ENCODE assay signal across 10 cellular contexts in genomic region chr12:1575799-1576401, GRCh38. TPM values are rescaled to one million over a fixed set of nuclear protein-coding genes. Genes with fewer than 3 reads are reported as not detected.
DNase-seq lines count a peak whose midpoint lies in the region; ATAC-seq, FAIRE-seq and TF ChIP-seq lines count a peak whose summit lies in the region.
"Had no signal": no experiment of that assay in that cellular context is flagged by ENCODE, and none has a peak within 500 bp of the region (broad histone marks: within the 10 kb centered on the region; RNA-seq: fewer than 3 reads in every experiment).

No MANE protein-coding gene starts in this region.

- intact Hi-C loops in spleen (cut with DNase I; ENCODE audit: low total_unique reads) = no loop called here

- no peaks in the 10 kb centered on the region for H3K9me3 Mint-ChIP-seq in astrocyte (ENCODE audit: unreplicated experiment)

- FAIRE-seq in astrocyte (lab: Jason Lieb, UNC) = no peak

- H3K27ac ChIP-seq in astrocyte (ENCODE audit: low read depth, low read length) (no peak overlapping the region), right atrium auricular region (peak overlapping the region; percentile 61 to 64), spleen (peak overlapping the region in 7 of 8 donors; percentile 5 to 59 (median 44))

- ATAC-seq in HG02759 (IDR thresholded peaks at IDR 0.05; ENCODE audit: unreplicated experiment) (no peak), HG02973 (IDR thresholded peaks at IDR 0.05; ENCODE audit: unreplicated experiment) (no peak)

- TF ChIP-seq CTCF in astrocyte (IDR thresholded peaks at IDR 0.05; ENCODE audit: insufficient read depth, low read depth, low read length) = no peak
- TF ChIP-seq CTCF in right atrium auricular region (IDR thresholded peaks at IDR 0.05) = no peak
- TF ChIP-seq CTCF in spleen (IDR thresholded peaks at IDR 0.05 in 8 of 11, conservative IDR thresholded peaks at IDR 0.05 in 3 of 11) = no peak

- no peak overlapping the region for H3K9ac ChIP-seq in astrocyte (ENCODE audit: low read length)

- H3K4me1 ChIP-seq in astrocyte (ENCODE audit: insufficient read depth, low read length) (peaks cover 27% of the 10 kb centered on the region), right atrium auricular region (peaks cover 0 to 33% of the 10 kb centered on the region in 2 donors), spleen (peaks cover 0 to 28% (median 7%) of the 10 kb centered on the region in 6 donors)

- H3K27me3 ChIP-seq in astrocyte (ENCODE audit: insufficient read depth, low read length) (no peaks in the 10 kb centered on the region), right atrium auricular region (no peaks in the 10 kb centered on the region), spleen (replicated peaks in 1 of 7) (no peaks in the 10 kb centered on the region)

- H3K79me2 ChIP-seq in astrocyte (ENCODE audit: insufficient read depth, low read length) = peaks cover 51% of the 10 kb centered on the region

- peaks cover 12% of the 10 kb centered on the region for H3K36me3 Mint-ChIP-seq in astrocyte (ENCODE audit: low read depth, unreplicated experiment)

- H3K27me3 Mint-ChIP-seq in astrocyte (ENCODE audit: low read depth, unreplicated experiment) = no peaks in the 10 kb centered on the region

- no peak overlapping the region for H3K4me3 ChIP-seq in astrocyte (ENCODE audit: insufficient read depth, low read depth, low read length)
- H3K4me3 ChIP-seq in right atrium auricular region = peak overlapping the region in 1 of 2 donors; percentile 18
- no peak overlapping the region for H3K4me3 ChIP-seq in spleen

- WGBS in spleen, 5 donors = 21 to 41% (median 31%) methylated on average over 12 of the region's 12 CpGs

- H3K27ac Mint-ChIP-seq in astrocyte (ENCODE audit: unreplicated experiment) = peak overlapping the region; percentile 73

- H3K4me3 Mint-ChIP-seq in astrocyte (ENCODE audit: unreplicated experiment) = no peak overlapping the region

- H3K9me3 ChIP-seq in astrocyte (ENCODE audit: insufficient read depth, low read depth, low read length) (no peaks in the 10 kb centered on the region), right atrium auricular region (no peaks in the 10 kb centered on the region), spleen (no peaks in the 10 kb centered on the region)

- H3K4me2 ChIP-seq in astrocyte (ENCODE audit: low read length) = peak overlapping the region; percentile 58

- no peak for TF ChIP-seq POLR2A in spleen (IDR thresholded peaks at IDR 0.05)

- H2AFZ ChIP-seq in astrocyte (ENCODE audit: low read depth, low read length) = no peak overlapping the region

- H4K20me1 ChIP-seq in astrocyte (ENCODE audit: insufficient read depth, low read length) = peaks cover 61% of the 10 kb centered on the region

- H3K36me3 ChIP-seq in astrocyte (ENCODE audit: insufficient read depth, low read length) = no peaks in the 10 kb centered on the region
- H3K36me3 ChIP-seq in right atrium auricular region = no peaks in the 10 kb centered on the region
- peaks cover 0 to 2% (median 0%) of the 10 kb centered on the region in 6 donors for H3K36me3 ChIP-seq in spleen

- H3K4me1 Mint-ChIP-seq in astrocyte (ENCODE audit: low read depth, unreplicated experiment) = peaks cover 50% of the 10 kb centered on the region

- DNase-seq in HT-29 (ENCODE audit: low spot score) (peak; percentile 41), astrocyte (ENCODE audit: low read depth) (no peak), right atrium auricular region (ENCODE audit: low spot score) (no peak), spleen (no peak), NCI-H146 treated with DMSO at 0.1 percent for 48 hours (lab: John Stamatoyannopoulos, UW; ENCODE audit: unreplicated experiment) (no peak)
- DNase-seq in NK-92 treated with Interleukin-12 subunit alpha and Interleukin-12 subunit beta, amount 100 ng/mL, for 24 hours (lab: John Stamatoyannopoulos, UW) = no peak
- DNase-seq: SW 1271 had no signal

RNA-seq across cellular contexts. Expression of gene FBXL14, which starts 18.5 kb away (rescaled TPM):
- 43.5 and 45.5 TPM in 2 replicates for total RNA-seq in HT-29 (2014; rRNA removed; shearing (Covaris generic))
- total RNA-seq in astrocyte = 9.2 and 9.8 TPM in 2 replicates
- total RNA-seq in right atrium auricular region = 10 to 100 TPM in 1 of 2 donors, 1 to 10 TPM in 1; 6.3 to 11.3 TPM
- total RNA-seq in spleen = 10 to 100 TPM; 13.0 to 21.4 (median 19.8) TPM
- polyA plus RNA-seq in spleen = 10 to 100 TPM in 1 of 3 donors, 1 to 10 TPM in 2; 1.9 to 10.1 (median 5.0) TPM

RNA-seq across cellular contexts. Expression of gene WNT5B, which starts 53.1 kb away (rescaled TPM):
- 0.08 TPM in 1 of 2 replicates, not detected in the other for total RNA-seq in HT-29 (2014; rRNA removed; shearing (Covaris generic))
- total RNA-seq in astrocyte (110 TPM in 2 replicates), right atrium auricular region (1 to 10 TPM; 1.5 to 3.0 TPM), spleen (1 to 10 TPM; 3.9 to 8.7 (median 5.0) TPM)
- polyA plus RNA-seq in spleen = 1 to 10 TPM; 1.1 to 1.8 (median 1.7) TPM
- total RNA-seq: mononuclear cell had no signal

Comparison
In these comparisons a context has a peak if more than half of its experiments do, and no peak if none do; other contexts are left out.
1. RNA of gene WNT5B, which starts 53.1 kb away (total RNA-seq): 110 TPM in astrocyte; 3.9 to 8.7 TPM in spleen, 1.5 to 3.0 TPM in right atrium auricular region and 0.08 TPM in HT-29; every median in the first group is over 10 times any median in the second.